8 cellular contexts compared by ENCODE assay signal in genomic region chr3:52005571-52005986, GRCh38. TPM values are rescaled to one million over a fixed set of nuclear protein-coding genes. Genes with fewer than 3 reads are reported as not detected.
DNase-seq lines count a peak whose midpoint lies in the region; ATAC-seq and TF ChIP-seq lines count a peak whose summit lies in the region.

No MANE protein-coding gene starts in this region.

- H3K4me3 ChIP-seq in esophagus muscularis mucosa, result peak overlapping the region in 1 of 4 donors; percentile 1
- no peak overlapping the region for H3K4me3 ChIP-seq in neural progenitor cell

- peaks cover 27 to 34% (median 32%) of the 10 kb centered on the region in 4 donors for H3K4me1 ChIP-seq in esophagus muscularis mucosa
- H3K4me1 ChIP-seq in neural progenitor cell, result peaks cover 47% of the 10 kb centered on the region

- no peaks in the 10 kb centered on the region for H3K9me3 ChIP-seq in esophagus muscularis mucosa
- no peaks in the 10 kb centered on the region for H3K9me3 ChIP-seq in neural progenitor cell (ENCODE audit: low read depth)

- H3K9me3 Mint-ChIP-seq in neural progenitor cell, result no peaks in the 10 kb centered on the region

- DNase-seq in DMS79 (lab: John Stamatoyannopoulos, UW), result peak; percentile 61
- DNase-seq in NCI-H82 (lab: John Stamatoyannopoulos, UW), result peak; percentile 79
- DNase-seq in esophagus muscularis mucosa (ENCODE audit: extremely low spot score), result no peak
- peak; percentile 57 for DNase-seq in neural progenitor cell (ENCODE audit: low spot score)
- DNase-seq in Ammon's horn (ENCODE audit: low spot score), result no peak
- no peak for DNase-seq in activated effector memory CD4-positive, alpha-beta T cell treated with anti-CD3 and anti-CD28 coated beads, Interleukin-2, amount 50 U/mL, for 16 hours
- no peak for DNase-seq in SKM-1 treated with dmso at 0.1 percent for 144 hours (lab: John Stamatoyannopoulos, UW; ENCODE audit: unreplicated experiment)

- H3K27me3 Mint-ChIP-seq in neural progenitor cell (ENCODE audit: insufficient read depth, low read depth), result no peaks in the 10 kb centered on the region

- H3K27me3 ChIP-seq in esophagus muscularis mucosa (peaks cover 0 to 4% (median 0%) of the 10 kb centered on the region in 4 donors), neural progenitor cell (no peaks in the 10 kb centered on the region)

- H3K4me1 Mint-ChIP-seq in neural progenitor cell, result peaks cover 61% of the 10 kb centered on the region

- H3K4me3 Mint-ChIP-seq in neural progenitor cell, result peak overlapping the region; percentile 58

- H3K9ac ChIP-seq in neural progenitor cell, result no peak overlapping the region

- 19% methylated on average over 9 of the region's 15 CpGs for WGBS in esophagus muscularis mucosa

- peaks cover 28% of the 10 kb centered on the region for H3F3A ChIP-seq in neural progenitor cell (ENCODE audit: low read depth)

- intact Hi-C loops in esophagus muscularis mucosa (cut with DNase I), result loop anchor here (2.0 to 10.0 kb wide), 2 partner anchors 49 to 339 kb away; no protein-coding TSS in a partner anchor

- no peak for TF ChIP-seq EP300 in esophagus muscularis mucosa (IDR thresholded peaks at IDR 0.05)

- ATAC-seq in HG03342 (IDR thresholded peaks at IDR 0.05; ENCODE audit: unreplicated experiment), result no peak

- no peak for TF ChIP-seq POLR2A in esophagus muscularis mucosa (IDR thresholded peaks at IDR 0.05; ENCODE audit: low read depth)

- no peaks in the 10 kb centered on the region for H3K36me3 Mint-ChIP-seq in neural progenitor cell

- no peaks in the 10 kb centered on the region for H4K20me1 ChIP-seq in neural progenitor cell (ENCODE audit: low read depth)

- TF ChIP-seq CTCF in esophagus muscularis mucosa (IDR thresholded peaks at IDR 0.05) (no peak), neural progenitor cell (IDR thresholded peaks at IDR 0.05) (no peak)

- peak overlapping the region; percentile 72 for H3K4me2 ChIP-seq in neural progenitor cell

- H3K36me3 ChIP-seq in esophagus muscularis mucosa (no peaks in the 10 kb centered on the region), neural progenitor cell (no peaks in the 10 kb centered on the region)

- H2AFZ ChIP-seq in neural progenitor cell (replicated peaks), result no peak overlapping the region

- peak overlapping the region; percentile 57 for H3K27ac Mint-ChIP-seq in neural progenitor cell

- H3K27ac ChIP-seq in esophagus muscularis mucosa (replicated peaks in 1 of 4) (peak overlapping the region; percentile 16 to 39 (median 31)), neural progenitor cell (no peak overlapping the region)

- no peaks in the 10 kb centered on the region for H3K79me2 ChIP-seq in neural progenitor cell (ENCODE audit: low read depth)

RNA-seq across cellular contexts. Expression of gene RPL29, which starts 9.9 kb away (rescaled TPM):
- total RNA-seq in esophagus muscularis mucosa, result 1,000 to 10,000 TPM in 3 of 4 donors, 100 to 1,000 TPM in 1; 786 to 1,908 (median 1,382) TPM
- total RNA-seq in neural progenitor cell (ENCODE audit: low replicate concordance), result 1,431 and 2,019 TPM in 2 replicates

RNA-seq across cellular contexts. Expression of gene ACY1, which starts 22.2 kb away (rescaled TPM):
- total RNA-seq in esophagus muscularis mucosa, result 10 to 100 TPM in 3 of 4 donors, 1 to 10 TPM in 1; 10.0 to 19.2 (median 15.8) TPM
- 17.3 and 31.8 TPM in 2 replicates for total RNA-seq in neural progenitor cell (ENCODE audit: low replicate concordance)

RNA-seq across cellular contexts. Expression of gene ABHD14A, which starts 30.7 kb away (rescaled TPM):
- 10 to 100 TPM in 3 of 4 donors, 1 to 10 TPM in 1; 10.0 to 22.3 (median 15.8) TPM for total RNA-seq in esophagus muscularis mucosa
- total RNA-seq in neural progenitor cell (ENCODE audit: low replicate concordance), result 4.0 and 14.7 TPM in 2 replicates

RNA-seq across cellular contexts. Expression of gene ABHD14B, which starts 31.7 kb away (rescaled TPM):
- total RNA-seq in esophagus muscularis mucosa, result 10 to 100 TPM; 41.8 to 49.5 (median 46.9) TPM
- total RNA-seq in neural progenitor cell (ENCODE audit: low replicate concordance), result 6.0 and 8.3 TPM in 2 replicates

RNA-seq across cellular contexts. Expression of gene PCBP4, which starts 38.3 kb away (rescaled TPM):
- total RNA-seq in esophagus muscularis mucosa (100 to 1,000 TPM in 2 of 4 donors, 10 to 100 TPM in 2; 54.4 to 378 (median 139) TPM), neural progenitor cell (ENCODE audit: low replicate concordance) (30.5 and 82.3 TPM in 2 replicates)

Comparison
In these comparisons a context has a peak if more than half of its experiments do, and no peak if none do; other contexts are left out.
1. DNase-seq: peak in DMS79 (single experiment), NCI-H82 (single experiment) and neural progenitor cell (single experiment); none in esophagus muscularis mucosa (single experiment), Ammon's horn (single experiment), activated effector memory CD4-positive, alpha-beta T cell treated with anti-CD3 and anti-CD28 coated beads, Interleukin-2, amount 50 U/mL, for 16 hours (single experiment) and SKM-1 treated with dmso at 0.1 percent for 144 hours (single experiment).